In the genomic region with DNA sequence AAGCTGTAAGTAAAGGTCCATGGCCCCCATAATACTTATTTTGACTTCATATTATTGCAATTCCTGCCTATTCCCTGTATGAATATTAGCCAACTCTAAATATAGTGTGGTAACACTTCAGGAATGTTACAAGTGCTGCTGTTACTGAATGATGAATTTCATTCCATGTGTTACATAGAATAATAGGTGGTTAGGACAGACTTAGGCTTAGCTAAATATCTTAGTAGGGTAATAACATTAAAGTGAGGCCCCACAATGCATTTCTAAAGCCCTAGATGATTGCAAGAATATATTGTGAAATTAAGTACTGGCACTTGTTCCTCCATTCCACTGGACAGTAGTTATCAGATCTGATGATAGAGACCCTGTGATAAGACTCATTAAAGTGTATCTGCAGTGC, we compare ENCODE assay signal across 28 cellular contexts.
DNase-seq lines count a peak whose midpoint lies in the region; FAIRE-seq and TF ChIP-seq lines count a peak whose summit lies in the region.
"Had no signal": no experiment of that assay in that cellular context is flagged by ENCODE, and none has a peak within 500 bp of the region (broad histone marks: within the 10 kb centered on the region; RNA-seq: fewer than 3 reads in every experiment).

No MANE protein-coding gene starts in this region.

- H3K4me1 ChIP-seq in CD4-positive, alpha-beta memory T cell (ENCODE audit: insufficient read depth, low read length): no peaks in the 10 kb centered on the region
- H3K4me1 ChIP-seq: lower lobe of right lung, stomach had no signal

- peaks cover 83 to 89% of the 10 kb centered on the region in 2 donors for H3K36me3 Mint-ChIP-seq in CD4-positive, alpha-beta memory T cell

- no peak overlapping the region for H3K27ac Mint-ChIP-seq in CD4-positive, alpha-beta memory T cell
- H3K27ac Mint-ChIP-seq: activated B cell treated with CpG ODN at 0.5 μM for 24 hours; activated naive CD8-positive, alpha-beta T cell; GM23338; nephron progenitor cell had no signal

- TF ChIP-seq CTCF in cardiac fibroblast (IDR thresholded peaks at IDR 0.05; ENCODE audit: low read depth, low read length): no peak

- no peaks in the 10 kb centered on the region for H3K27me3 Mint-ChIP-seq in CD4-positive, alpha-beta memory T cell
- H3K27me3 Mint-ChIP-seq: activated B cell treated with CpG ODN at 0.5 μM for 24 hours; activated naive CD8-positive, alpha-beta T cell had no signal

- no peaks in the 10 kb centered on the region for H3K27me3 ChIP-seq in CD4-positive, alpha-beta memory T cell (ENCODE audit: insufficient read depth, low read length)
- H3K27me3 ChIP-seq: sigmoid colon, stomach, tibial artery had no signal

- H3K4me3 ChIP-seq in CD4-positive, alpha-beta memory T cell (ENCODE audit: low read length in 2 of 2): no peak overlapping the region
- H3K4me3 ChIP-seq in cardiac fibroblast (replicated peaks in 1 of 2; ENCODE audit: low read depth in 2 of 2, low read length in 2 of 2): no peak overlapping the region
- H3K4me3 ChIP-seq: GM23338, lower lobe of right lung, sigmoid colon, stomach, tibial artery had no signal

- peak overlapping the region; percentile 3 for H3K27ac ChIP-seq in CD4-positive, alpha-beta memory T cell (ENCODE audit: low read depth, low read length)
- H3K27ac ChIP-seq: lower lobe of right lung, sigmoid colon, stomach, tibial artery had no signal

- H3K9me3 ChIP-seq in CD4-positive, alpha-beta memory T cell (ENCODE audit: control insufficient read depth in 1 of 2, low read length in 2 of 2): no peaks in the 10 kb centered on the region
- H3K9me3 ChIP-seq: lower lobe of right lung, sigmoid colon, stomach, tibial artery had no signal

- H3K36me3 ChIP-seq in CD4-positive, alpha-beta memory T cell (ENCODE audit: insufficient read depth, low read length): peaks cover 59% of the 10 kb centered on the region

- FAIRE-seq in RCC 7860 (lab: Jason Lieb, UNC): no peak
- FAIRE-seq: colon had no signal

- DNase-seq in CD4-positive, alpha-beta memory T cell: no peak
- DNase-seq in HS-5 (ENCODE audit: low read depth) (peak; percentile 13), cardiac fibroblast (ENCODE audit: low read depth in 2 of 2) (peak; percentile 23 to 75), iris pigment epithelial cell (ENCODE audit: low read depth) (peak; percentile 80), RCC 7860 (ENCODE audit: low spot score) (no peak), SIG-M5 treated with dmso at 0.1 percent for 504 hours (lab: John Stamatoyannopoulos, UW; ENCODE audit: unreplicated experiment) (no peak)
- no peak for DNase-seq in stimulated activated naive CD4-positive, alpha-beta T cell treated with Interleukin-2 at 50 U/mL for 16 hours (lab: John Stamatoyannopoulos, UW)
- DNase-seq in activated CD4-positive, alpha-beta T cell treated with anti-CD3 and anti-CD28 coated beads, Interleukin-2, amount 50 U/mL, for 4 hours: no peak
- DNase-seq: activated B cell treated with CpG ODN at 0.5 μM for 24 hours; activated CD4-positive, alpha-beta T cell treated with anti-CD3 and anti-CD28 coated beads, Interleukin-2, amount 50 U/mL, for 48 hours; activated CD8-positive, alpha-beta memory T cell treated with anti-CD3 and anti-CD28 coated beads, Interleukin-2, amount 50 U/mL, for 4 hours; CD8-positive, alpha-beta T cell; DMS 273 treated with DMSO at 0.1 percent for 48 hours; effector CD8-positive, alpha-beta T cell; GDM1; kidney glomerular epithelial cell; lower lobe of right lung; NCI-H1048; NCI-H187 treated with DMSO at 0.1 percent for 48 hours; NCI-H526 treated with DMSO at 0.1 percent for 48 hours; nephron progenitor cell; sigmoid colon; stomach; T1000; tibial artery had no signal

- peaks cover 7 to 20% (median 14%) of the 10 kb centered on the region in 4 donors for H3K4me1 Mint-ChIP-seq in CD4-positive, alpha-beta memory T cell
- H3K4me1 Mint-ChIP-seq: activated B cell treated with CpG ODN at 0.5 μM for 24 hours, GM23338 had no signal

- intact Hi-C loops in CD4-positive, alpha-beta memory T cell (cut with micrococcal nuclease): no loop called here

- CTCF ChIA-PET in CD4-positive, alpha-beta memory T cell (lab: Charles Lee; ENCODE audit: partially characterized antibody): interaction anchor here (1.1 kb wide), 1 partner anchor 13 kb away, joined by 3 read pairs; no protein-coding TSS in a partner anchor

- no peaks in the 10 kb centered on the region for H3K9me3 Mint-ChIP-seq in CD4-positive, alpha-beta memory T cell
- H3K9me3 Mint-ChIP-seq: activated B cell treated with CpG ODN at 0.5 μM for 24 hours; CD8-positive, alpha-beta T cell; GM23338; nephron progenitor cell had no signal

- no peak overlapping the region for H3K4me3 Mint-ChIP-seq in CD4-positive, alpha-beta memory T cell
- H3K4me3 Mint-ChIP-seq: activated B cell treated with CpG ODN at 0.5 μM for 24 hours; activated naive CD8-positive, alpha-beta T cell; CD8-positive, alpha-beta T cell; GM23338; nephron progenitor cell had no signal

- POLR2A ChIA-PET in CD4-positive, alpha-beta memory T cell (lab: Charles Lee; ENCODE audit: partially characterized antibody): no interaction called here

Comparison
In these comparisons a context has a peak if more than half of its experiments do, and no peak if none do; other contexts are left out.
1. DNase-seq: peak in HS-5 (single experiment), cardiac fibroblast (2 of 2) and iris pigment epithelial cell (single experiment); none in CD4-positive, alpha-beta memory T cell (0 of 5), RCC 7860 (single experiment), stimulated activated naive CD4-positive, alpha-beta T cell treated with Interleukin-2 at 50 U/mL for 16 hours (single experiment), SIG-M5 treated with dmso at 0.1 percent for 504 hours (single experiment) and activated CD4-positive, alpha-beta T cell treated with anti-CD3 and anti-CD28 coated beads, Interleukin-2, amount 50 U/mL, for 4 hours (0 of 2).